In the genomic region with DNA sequence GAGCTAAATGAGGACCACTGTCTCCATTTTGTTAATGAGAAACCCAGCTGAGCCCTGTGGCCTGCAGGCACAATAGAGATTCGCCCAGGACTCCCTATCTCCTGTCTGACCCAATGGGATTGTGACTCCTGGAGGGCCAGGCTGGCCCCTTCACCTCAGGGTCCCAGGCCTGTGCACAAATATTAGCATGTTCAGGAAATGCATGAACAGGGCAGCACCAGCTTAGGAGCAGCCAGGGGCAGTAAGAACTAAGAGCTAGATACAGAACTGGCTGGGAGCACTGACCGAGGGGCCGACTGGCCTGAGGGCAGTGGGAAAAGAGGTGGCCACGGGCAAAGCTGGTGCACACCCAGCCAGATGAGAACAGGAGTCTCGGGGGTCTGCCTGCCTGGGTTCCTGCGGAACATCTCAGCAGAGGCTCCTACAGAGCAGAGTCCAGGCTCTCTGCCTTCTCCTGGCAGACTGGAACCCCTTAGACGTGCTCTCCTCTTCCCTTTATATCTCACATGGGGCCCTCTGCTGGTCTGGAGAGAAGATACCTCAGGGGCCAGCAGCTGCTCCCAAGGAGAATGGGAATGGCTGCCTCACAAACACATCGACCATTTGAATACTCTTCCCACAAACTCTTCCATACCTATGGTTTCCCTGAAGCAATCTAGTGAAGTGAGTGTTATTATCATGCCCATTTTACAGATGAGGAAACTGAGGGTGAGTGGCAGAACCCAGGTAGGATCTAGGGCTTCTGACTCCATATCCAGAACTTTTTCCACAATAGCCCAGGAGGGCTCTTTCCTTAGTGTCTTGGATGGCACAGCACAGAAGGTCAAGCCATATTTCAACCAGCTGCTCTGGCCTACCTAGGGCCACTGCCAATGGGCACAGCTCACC, we compare ENCODE assay signal across 13 cellular contexts.
A peak's percentile ranks its signal among the peaks of the same experiment; 100 is the strongest.
DNase-seq lines count a peak whose midpoint lies in the region; ATAC-seq and TF ChIP-seq lines count a peak whose summit lies in the region.
"Had no signal": no experiment of that assay in that cellular context is flagged by ENCODE, and none has a peak within 500 bp of the region (broad histone marks: within the 10 kb centered on the region; RNA-seq: fewer than 3 reads in every experiment).

No MANE protein-coding gene starts in this region.

- DNase-seq in ACHN: peak; percentile 16
- peak; percentile 18 for DNase-seq in EL
- DNase-seq in NCI-H510A (lab: John Stamatoyannopoulos, UW): peak; percentile 36
- DNase-seq in epithelial cell of proximal tubule (ENCODE audit: low read depth): no peak
- DNase-seq in NCI-H187 (lab: John Stamatoyannopoulos, UW): no peak
- no peak for DNase-seq in stimulated activated CD4-positive, alpha-beta T cell treated with anti-CD3 and anti-CD28 coated beads, Interleukin-4, amount 100 ng/mL, for 1 hour
- no peak for DNase-seq in stimulated activated naive B cell treated with anti-CD40 and anti-IgM and Interleukin-4, amounts not matched to agents 10 μg/mL and 1 μg/mL and 100 μg/mL, for 72 hours
- DNase-seq: IMR-90, NCI-H345 had no signal

- TF ChIP-seq CTCF in epithelial cell of proximal tubule (conservative IDR thresholded peaks at IDR 0.05; ENCODE audit: low read depth, low read length): peak; percentile 25

- H3K9me3 Mint-ChIP-seq in stimulated activated naive B cell treated with anti-CD40 and anti-IgM and Interleukin-4, amounts not matched to agents 10 μg/mL and 1 μg/mL and 100 μg/mL, for 72 hours: no peaks in the 10 kb centered on the region
- H3K9me3 Mint-ChIP-seq: T-helper 1 cell treated with Interleukin-12 subunit alpha and Interleukin-12 subunit beta and Interleukin-4 antibody, amounts not matched to agents 30 μg/mL and 1 μg/mL, for 36 hours had no signal

- no peak overlapping the region for H3K27ac Mint-ChIP-seq in stimulated activated naive B cell treated with anti-CD40 and anti-IgM and Interleukin-4, amounts not matched to agents 10 μg/mL and 1 μg/mL and 100 μg/mL, for 72 hours
- H3K27ac Mint-ChIP-seq: T-helper 1 cell treated with Interleukin-12 subunit alpha and Interleukin-12 subunit beta and Interleukin-4 antibody, amounts not matched to agents 30 μg/mL and 1 μg/mL, for 36 hours had no signal

- no peak overlapping the region for H3K4me3 Mint-ChIP-seq in stimulated activated naive B cell treated with anti-CD40 and anti-IgM and Interleukin-4, amounts not matched to agents 10 μg/mL and 1 μg/mL and 100 μg/mL, for 72 hours
- H3K4me3 Mint-ChIP-seq: T-helper 1 cell treated with Interleukin-12 subunit alpha and Interleukin-12 subunit beta and Interleukin-4 antibody, amounts not matched to agents 30 μg/mL and 1 μg/mL, for 36 hours had no signal

- in situ Hi-C loops in ACHN (cut with HindIII; ENCODE audit: low pct_ligation_motif_present, low pct_unique_long_range_greater_than_20kb, low sequenced_read_pairs): no loop called here

- peaks cover 51 to 82% of the 10 kb centered on the region in 2 donors for H3K27me3 Mint-ChIP-seq in stimulated activated naive B cell treated with anti-CD40 and anti-IgM and Interleukin-4, amounts not matched to agents 10 μg/mL and 1 μg/mL and 100 μg/mL, for 72 hours

- no peaks in the 10 kb centered on the region for H3K36me3 Mint-ChIP-seq in stimulated activated naive B cell treated with anti-CD40 and anti-IgM and Interleukin-4, amounts not matched to agents 10 μg/mL and 1 μg/mL and 100 μg/mL, for 72 hours

- no peaks in the 10 kb centered on the region for H3K4me1 Mint-ChIP-seq in stimulated activated naive B cell treated with anti-CD40 and anti-IgM and Interleukin-4, amounts not matched to agents 10 μg/mL and 1 μg/mL and 100 μg/mL, for 72 hours

- ATAC-seq in stimulated activated naive B cell treated with anti-CD40 and anti-IgM and Interleukin-4, amounts not matched to agents 10 μg/mL and 1 μg/mL and 100 μg/mL, for 72 hours (replicated peaks): no peak
- no peak for ATAC-seq in HG02798 (IDR thresholded peaks at IDR 0.05; ENCODE audit: poor library complexity, unreplicated experiment)

- H3K4me3 ChIP-seq in epithelial cell of proximal tubule (ENCODE audit: low read depth, low read length): no peak overlapping the region
- H3K4me3 ChIP-seq: right atrium auricular region, tibial nerve had no signal

Comparison
In these comparisons a context has a peak if more than half of its experiments do, and no peak if none do; other contexts are left out.
1. DNase-seq: peak in ACHN (single experiment), EL (single experiment) and NCI-H510A (single experiment); none in epithelial cell of proximal tubule (single experiment), NCI-H187 (0 of 2), stimulated activated CD4-positive, alpha-beta T cell treated with anti-CD3 and anti-CD28 coated beads, Interleukin-4, amount 100 ng/mL, for 1 hour (single experiment) and stimulated activated naive B cell treated with anti-CD40 and anti-IgM and Interleukin-4, amounts not matched to agents 10 μg/mL and 1 μg/mL and 100 μg/mL, for 72 hours (single experiment).